Comparison of ENCODE assay signal across 29 cellular contexts in the genomic region with DNA sequence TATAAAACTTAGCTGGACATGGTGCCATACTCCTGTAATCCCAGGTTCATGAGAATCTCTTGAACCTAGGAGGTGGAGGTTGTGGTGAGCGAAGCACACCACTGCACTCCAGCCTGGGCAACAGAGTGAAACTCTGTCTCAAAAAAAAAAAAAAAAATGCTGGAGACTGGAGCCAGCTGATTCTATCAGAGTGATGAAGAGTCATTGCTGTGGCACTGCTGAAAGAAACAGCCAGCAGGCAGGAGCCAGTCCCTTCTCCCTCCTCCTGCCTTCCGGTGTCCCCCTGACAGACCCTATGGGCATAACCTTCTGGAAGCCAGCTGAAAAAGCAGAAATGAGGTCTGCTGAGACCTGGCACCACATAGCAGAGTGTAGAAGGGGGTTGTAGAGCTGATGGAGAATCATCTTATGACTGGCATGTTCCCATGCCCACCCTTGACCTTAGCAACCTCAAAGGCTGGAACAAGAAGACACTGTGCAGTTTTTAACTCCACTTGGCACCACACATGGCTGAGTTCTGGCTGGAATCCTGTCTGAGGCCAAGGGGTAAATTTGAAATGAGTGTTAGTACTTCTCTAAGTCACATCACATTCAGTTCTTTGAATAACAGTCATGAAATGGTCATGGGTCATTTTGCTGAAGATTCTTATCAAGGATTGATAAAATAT. TPM values are rescaled to one million over a fixed set of nuclear protein-coding genes. Genes with fewer than 3 reads are reported as not detected.
"Had no signal": no experiment of that assay in that cellular context is flagged by ENCODE, and none has a peak within 500 bp of the region (broad histone marks: within the 10 kb centered on the region; RNA-seq: fewer than 3 reads in every experiment).

No MANE protein-coding gene starts in this region.

- H3K9me3 ChIP-seq: colonic mucosa, gastrocnemius medialis, left lung, lower lobe of right lung, sigmoid colon, spleen, suprapubic skin, thyroid gland, vagina had no signal

- H2AFZ ChIP-seq: hepatocyte, parathyroid adenoma had no signal

- H3K27me3 ChIP-seq: thyroid gland, vagina had no signal

- H3K9me3 Mint-ChIP-seq: dendritic cell treated with granulocyte-macrophage colony-stimulating factor and Interleukin-4, amounts not matched to agents 40 ng/mL and 50 ng/mL, for 4 days; natural killer cell; stimulated activated naive CD8-positive, alpha-beta T cell treated with anti-CD3 and anti-CD28 coated beads, Interleukin-15, amount 100 ng/mL, for 72 hours had no signal

- H3K79me2 ChIP-seq: hepatocyte, parathyroid adenoma had no signal

- H3K36me3 ChIP-seq: colonic mucosa, gastrocnemius medialis, left lung, lower lobe of right lung, sigmoid colon, spleen, suprapubic skin, thyroid gland, vagina had no signal

- H3K36me3 Mint-ChIP-seq: natural killer cell had no signal

- H3K27ac ChIP-seq: colonic mucosa, epithelial cell of prostate, hepatocyte, left lung, lower lobe of right lung, parathyroid adenoma, sigmoid colon, skin epidermis, suprapubic skin, thyroid gland, vagina had no signal

- H3K4me2 ChIP-seq: hepatocyte had no signal

- ATAC-seq: esophagus mucosa; left lung; lower lobe of right lung; natural killer cell; stimulated activated naive CD8-positive, alpha-beta T cell treated with anti-CD3 and anti-CD28 coated beads, Interleukin-15, amount 100 ng/mL, for 72 hours had no signal

- H3K4me3 Mint-ChIP-seq: dendritic cell treated with granulocyte-macrophage colony-stimulating factor and Interleukin-4, amounts not matched to agents 40 ng/mL and 50 ng/mL, for 4 days; endodermal cell; natural killer cell; stimulated activated naive CD8-positive, alpha-beta T cell treated with anti-CD3 and anti-CD28 coated beads, Interleukin-15, amount 100 ng/mL, for 72 hours had no signal

- DNase-seq: colonic mucosa; effector CD8-positive, alpha-beta T cell; endodermal cell; foreskin fibroblast; gastrocnemius medialis; head of caudate nucleus; kidney; left lung; lower lobe of right lung; natural killer cell; sigmoid colon; spleen; stimulated activated CD4-positive, alpha-beta T cell treated with anti-CD3 and anti-CD28 coated beads, Interleukin-4, amount 100 ng/mL, for 4 hours; stimulated activated naive CD4-positive, alpha-beta T cell; stimulated activated naive CD8-positive, alpha-beta T cell treated with anti-CD3 and anti-CD28 coated beads, Interleukin-15, amount 100 ng/mL, for 72 hours; thyroid gland; trophoblast cell had no signal

- H3K4me1 Mint-ChIP-seq: endodermal cell had no signal

- H3K27ac Mint-ChIP-seq: dendritic cell treated with granulocyte-macrophage colony-stimulating factor and Interleukin-4, amounts not matched to agents 40 ng/mL and 50 ng/mL, for 4 days; endodermal cell; natural killer cell; progenitor cell of endocrine pancreas; stimulated activated naive CD8-positive, alpha-beta T cell treated with anti-CD3 and anti-CD28 coated beads, Interleukin-15, amount 100 ng/mL, for 72 hours had no signal

- H3K4me3 ChIP-seq: colonic mucosa, gastrocnemius medialis, hepatocyte, left lung, lower lobe of right lung, sigmoid colon, skin epidermis, spleen, suprapubic skin, thyroid gland, vagina had no signal

- H3K4me1 ChIP-seq: colonic mucosa, parathyroid adenoma, thyroid gland had no signal

RNA-seq across cellular contexts. Expression of a gene that starts 2.6 kb away (rescaled TPM):
- total RNA-seq: chondrocyte, glomerular endothelial cell, hepatocyte, lower lobe of right lung, progenitor cell of endocrine pancreas, suprapubic skin, ureter had no signal
